In the genomic region with DNA sequence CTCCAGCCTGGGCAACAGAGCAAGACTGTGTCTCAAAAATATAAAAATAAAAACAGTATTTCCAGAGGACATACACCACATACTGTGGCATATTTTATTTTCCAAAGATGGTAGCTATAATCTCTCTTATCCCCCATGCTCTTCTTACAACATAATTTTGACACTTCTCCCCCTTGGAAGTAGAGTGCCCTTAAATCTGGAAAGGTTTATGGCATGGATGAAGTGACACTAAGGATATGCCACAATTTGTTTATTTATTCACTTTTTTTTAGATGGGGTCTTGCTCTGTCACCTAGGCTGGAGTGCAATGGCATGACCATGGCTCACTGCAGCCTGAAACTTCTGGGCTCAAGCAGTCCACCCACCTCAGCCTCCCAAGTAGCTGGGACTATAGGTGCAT, we compare ENCODE assay signal across 27 cellular contexts.
"Had no signal": no experiment of that assay in that cellular context is flagged by ENCODE, and none has a peak within 500 bp of the region (broad histone marks: within the 10 kb centered on the region; RNA-seq: fewer than 3 reads in every experiment).

No MANE protein-coding gene starts in this region.

- H2AFZ ChIP-seq: hepatocyte had no signal

- H3K9me3 ChIP-seq: colonic mucosa, esophagus muscularis mucosa, esophagus squamous epithelium, gastrocnemius medialis, gastroesophageal sphincter, heart left ventricle, heart right ventricle had no signal

- H3K27me3 ChIP-seq: colonic mucosa, esophagus muscularis mucosa, esophagus squamous epithelium, foreskin keratinocyte, gastrocnemius medialis, gastroesophageal sphincter, heart left ventricle, heart right ventricle, hepatocyte had no signal

- H3K36me3 ChIP-seq: colonic mucosa, esophagus squamous epithelium, gastrocnemius medialis, gastroesophageal sphincter, heart left ventricle had no signal

- FAIRE-seq: colon, endometrium, endothelial cell of umbilical vein, frontal cortex had no signal

- H3K4me1 ChIP-seq: gastrocnemius medialis had no signal

- H3K4me2 ChIP-seq: hepatocyte had no signal

- H3K4me3 ChIP-seq: colonic mucosa, coronary artery, dorsolateral prefrontal cortex, esophagus muscularis mucosa, esophagus squamous epithelium, gastrocnemius medialis, gastroesophageal sphincter, heart left ventricle, heart right ventricle, hepatocyte had no signal

- H3K27ac ChIP-seq: colonic mucosa, coronary artery, dorsolateral prefrontal cortex, epithelial cell of prostate, esophagus muscularis mucosa, esophagus squamous epithelium, foreskin keratinocyte, gastrocnemius medialis, gastroesophageal sphincter, heart left ventricle, heart right ventricle, hepatocyte had no signal

- H3K79me2 ChIP-seq: hepatocyte had no signal

- DNase-seq: colonic mucosa; cortex of kidney; dermis blood vessel endothelial cell; dorsolateral prefrontal cortex; effector CD4-positive, alpha-beta T cell; effector CD8-positive, alpha-beta T cell; effector memory CD4-positive, alpha-beta T cell; effector memory CD8-positive, alpha-beta T cell; endodermal cell; erythroblast; esophagus squamous epithelium; foreskin fibroblast; foreskin keratinocyte; gastrocnemius medialis; glutamatergic neuron; heart left ventricle; heart right ventricle had no signal

- ATAC-seq: effector memory CD8-positive, alpha-beta T cell; esophagus mucosa; gastrocnemius medialis; gastroesophageal sphincter; heart left ventricle; heart right ventricle had no signal
